ENCODE assay signal across 11 cellular contexts in genomic region chr7:97418312-97418711, GRCh38.
DNase-seq lines count a peak whose midpoint lies in the region; ATAC-seq, FAIRE-seq and TF ChIP-seq lines count a peak whose summit lies in the region.
"Had no signal": no experiment of that assay in that cellular context is flagged by ENCODE, and none has a peak within 500 bp of the region (broad histone marks: within the 10 kb centered on the region; RNA-seq: fewer than 3 reads in every experiment).

No MANE protein-coding gene starts in this region.

- TF ChIP-seq RAD21 in K562 (CRISPR knock-in tag; conservative IDR thresholded peaks at IDR 0.05 in 1 of 2, IDR thresholded peaks at IDR 0.05 in 1 of 2), result no peak

- H3K27me3 ChIP-seq in MG63 (no peaks in the 10 kb centered on the region), K562 (ENCODE audit: control insufficient read depth in 2 of 2, insufficient read depth in 2 of 2, low read length in 2 of 2) (peaks cover 0 to 5% of the 10 kb centered on the region in 2 experiments; a peak in 1 of 5 replicates)

- FAIRE-seq in K562 (lab: Jason Lieb, UNC), result no peak
- FAIRE-seq: G401.6 had no signal

- H3K4me3 ChIP-seq in GM12864 (ENCODE audit: low read depth, low read length), result no peak overlapping the region
- no peak overlapping the region for H3K4me3 ChIP-seq in MG63
- H3K4me3 ChIP-seq in K562, result no peak overlapping the region

- H3K36me3 ChIP-seq in MG63 (no peaks in the 10 kb centered on the region), K562 (ENCODE audit: control insufficient read depth, insufficient read depth, low read length) (no peaks in the 10 kb centered on the region)

- ATAC-seq in K562, result peak; percentile 47; the same call in 1 of the 3 replicates
- ATAC-seq in GM21529 (IDR thresholded peaks at IDR 0.05; ENCODE audit: unreplicated experiment), result no peak

- H3K4me1 ChIP-seq in K562 (replicated peaks in 1 of 2; ENCODE audit: control insufficient read depth in 2 of 2, insufficient read depth in 2 of 2, low read length in 2 of 2), result no peaks in the 10 kb centered on the region

- H3K4me2 ChIP-seq in K562 (ENCODE audit: insufficient read depth, low read length), result no peak overlapping the region

- H2AFZ ChIP-seq in K562 (ENCODE audit: low read depth, low read length), result no peak overlapping the region

- H3K9me3 ChIP-seq in MG63 (no peaks in the 10 kb centered on the region), K562 (replicated peaks; ENCODE audit: control insufficient read depth, insufficient read depth, low read depth, low read length) (no peaks in the 10 kb centered on the region)

- CTCF ChIA-PET in K562 (lab: Yijun Ruan, JAX; ENCODE audit: low intra/inter-chr PET ratio), result no interaction called here

- TF ChIP-seq CTCF in GM12864 (IDR thresholded peaks at IDR 0.05; ENCODE audit: low read depth, low read length, missing control alignments), result peak; percentile 35
- TF ChIP-seq CTCF in K562 (IDR thresholded peaks at IDR 0.05 in 2 of 3, conservative IDR thresholded peaks at IDR 0.05 in 1 of 3; ENCODE audit: insufficient read depth in 2 of 3, low read depth in 1 of 3, low read length in 3 of 3), result peak in 2 of 3 experiments; percentile 13 to 21; a peak in 1 of 6 replicates

- no peak overlapping the region for H3K9ac ChIP-seq in K562 (ENCODE audit: insufficient read depth in 1 of 2, low read depth in 2 of 2, low read length in 2 of 2)

- no peaks in the 10 kb centered on the region for H3K79me2 ChIP-seq in K562 (ENCODE audit: control insufficient read depth, insufficient read depth, low read length)

- H3K27ac ChIP-seq in K562 (ENCODE audit: extremely low read depth, low read depth, low read length), result no peak overlapping the region

- H4K20me1 ChIP-seq in K562 (replicated peaks; ENCODE audit: control insufficient read depth, insufficient read depth, low read length), result no peaks in the 10 kb centered on the region

- TF ChIP-seq POLR2A in K562 (conservative IDR thresholded peaks at IDR 0.05), result no peak

- intact Hi-C loops in K562 (cut with micrococcal nuclease), result no loop called here

- WGBS in K562 (ENCODE audit: insufficient coverage, low coverage, missing lambda C conversion rate), result 0% methylated on average over 2 of the region's 2 CpGs

- peak; percentile 45 for DNase-seq in DMS 273 (lab: John Stamatoyannopoulos, UW; ENCODE audit: unreplicated experiment)
- DNase-seq in DMS 273 treated with DMSO at 0.1 percent for 48 hours (lab: John Stamatoyannopoulos, UW), result no peak
- DNase-seq in GM12864 (ENCODE audit: low read depth), result no peak
- DNase-seq in MG63, result peak; percentile 2
- no peak for DNase-seq in K562 (ENCODE audit: extremely low read depth in 1 of 4, low spot score in 3 of 4)
- DNase-seq in germinal center (ENCODE audit: low spot score), result no peak
- no peak for DNase-seq in hippocampal formation (lab: John Stamatoyannopoulos, UW)
- DNase-seq: 8988T, GOT3 had no signal

- no TSS peak for BruUV-seq in K562 (replicated peaks; lab: Mats Ljungman, UMichigan)

- in situ Hi-C loops in K562 (cut with MboI), result no loop called here

- no peaks in the 10 kb centered on the region for H3K9me1 ChIP-seq in K562 (ENCODE audit: control insufficient read depth, insufficient read depth, low read length)

- POLR2A ChIA-PET in K562 (lab: Yijun Ruan, JAX), result interaction anchor here (0.5 kb wide), 1 partner anchor 151 kb away, joined by 3 read pairs; no protein-coding TSS in a partner anchor

- TF ChIP-seq EP300 in K562 (IDR thresholded peaks at IDR 0.05; ENCODE audit: low read length), result no peak

TF ChIP-seq in K562, 482 proteins besides CTCF, POLR2A, EP300 and RAD21:
- TF ChIP-seq KLF6 (CRISPR knock-in tag; IDR thresholded peaks at IDR 0.05; ENCODE audit: borderline replicate concordance) (no peak), SMC3 (conservative IDR thresholded peaks at IDR 0.05; ENCODE audit: insufficient read depth, low read depth, low read length) (0 out of 2 replicates have a peak, but pooled peaks have one; percentile 8)
TF ChIP-seq in K562: peak in this region for 1.

Comparison
In these comparisons a context has a peak if more than half of its experiments do, and no peak if none do; other contexts are left out.
1. DNase-seq: peak in DMS 273 (single experiment) and MG63 (single experiment); none in DMS 273 treated with DMSO at 0.1 percent for 48 hours (single experiment), GM12864 (single experiment), K562 (0 of 4), germinal center (single experiment) and hippocampal formation (0 of 2).